13 cellular contexts compared by ENCODE assay signal in the genomic region with DNA sequence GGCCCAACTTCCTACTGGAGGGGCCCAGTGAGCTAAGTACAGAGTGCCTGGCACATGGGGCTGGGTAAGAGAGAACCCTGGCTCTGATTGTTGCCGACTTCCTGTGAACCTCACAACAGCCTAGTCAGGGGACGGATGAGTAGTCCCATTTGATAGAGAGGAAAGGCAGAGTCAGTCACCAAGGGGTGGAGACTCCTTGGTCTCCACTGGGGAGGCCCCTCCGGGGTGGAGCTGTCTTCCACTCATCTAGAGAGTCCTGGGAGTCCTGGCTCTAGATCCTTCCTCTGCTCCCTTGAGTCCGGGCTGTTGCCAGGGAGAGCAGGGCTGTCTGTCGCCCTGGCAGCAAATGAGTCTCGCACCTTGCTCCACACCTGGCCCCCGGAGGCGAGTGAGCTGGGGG. TPM values are rescaled to one million over a fixed set of nuclear protein-coding genes. Genes with fewer than 3 reads are reported as not detected.
DNase-seq lines count a peak whose midpoint lies in the region; ATAC-seq and TF ChIP-seq lines count a peak whose summit lies in the region.
"Had no signal": no experiment of that assay in that cellular context is flagged by ENCODE, and none has a peak within 500 bp of the region (broad histone marks: within the 10 kb centered on the region; RNA-seq: fewer than 3 reads in every experiment).

No MANE protein-coding gene starts in this region.

- H3K27ac Mint-ChIP-seq in activated naive CD4-positive, alpha-beta T cell treated with anti-CD3 and anti-CD28 coated beads, Interleukin-2, amount 50 U/mL, for 72 hours: peak overlapping the region; percentile 50 to 85

- ATAC-seq in activated naive CD4-positive, alpha-beta T cell treated with anti-CD3 and anti-CD28 coated beads, Interleukin-2, amount 50 U/mL, for 72 hours: peak; percentile 65 to 78
- ATAC-seq in gastrocnemius medialis (no peak), psoas muscle (no peak)
- ATAC-seq: left colon had no signal

- CTCF ChIA-PET in HEK293 (lab: Yijun Ruan, JAX): interaction anchor here (0.6 kb wide), 1 partner anchor 22 kb away, joined by 3 read pairs; no protein-coding TSS in a partner anchor

- in situ Hi-C loops in gastrocnemius medialis (cut with MboI; ENCODE audit: low sequenced_read_pairs in 4 of 4): no loop called here

- no peak for TF ChIP-seq CTCF in HEK293 (tag by site-specific recombination; IDR thresholded peaks at IDR 0.05)
- no peak for TF ChIP-seq CTCF in gastrocnemius medialis (IDR thresholded peaks at IDR 0.05 in 4 of 5, conservative IDR thresholded peaks at IDR 0.05 in 1 of 5)
- no peak for TF ChIP-seq CTCF in psoas muscle (IDR thresholded peaks at IDR 0.05)

- POLR2A ChIA-PET in HEK293 (lab: Yijun Ruan, JAX): interaction anchor here (0.5 to 3.9 kb wide), 3 partner anchors 8 to 48 kb away, joined by 3 to 17 read pairs (median 10); a partner anchor contains a TSS

- TF ChIP-seq POLR2A in gastrocnemius medialis (IDR thresholded peaks at IDR 0.05): no peak

- H3K9me3 Mint-ChIP-seq in activated naive CD4-positive, alpha-beta T cell treated with anti-CD3 and anti-CD28 coated beads, Interleukin-2, amount 50 U/mL, for 72 hours: no peaks in the 10 kb centered on the region

- WGBS in psoas muscle, 3 donors: 88 to 95% (median 88%) methylated on average over 8 of the region's 8 CpGs

- H3K9me3 ChIP-seq in HEK293 (ENCODE audit: control insufficient read depth, insufficient read depth, low read depth, low read length) (no peaks in the 10 kb centered on the region), gastrocnemius medialis (no peaks in the 10 kb centered on the region), psoas muscle (no peaks in the 10 kb centered on the region)

- no peak overlapping the region for H3K27ac ChIP-seq in HEK293 (ENCODE audit: extremely low read depth, low read depth, low read length)
- H3K27ac ChIP-seq in gastrocnemius medialis: no peak overlapping the region
- no peak overlapping the region for H3K27ac ChIP-seq in psoas muscle

- H3K36me3 ChIP-seq in HEK293 (ENCODE audit: control insufficient read depth in 2 of 2, insufficient read depth in 1 of 2, low read length in 2 of 2) (peaks cover 16 to 94% of the 10 kb centered on the region in 2 experiments), gastrocnemius medialis (peaks cover 0 to 50% of the 10 kb centered on the region in 2 donors), psoas muscle (ENCODE audit: insufficient read depth in 1 of 2, low read depth in 1 of 2) (peaks cover 0 to 73% of the 10 kb centered on the region in 2 donors)

- no peaks in the 10 kb centered on the region for H3K4me1 ChIP-seq in HEK293 (ENCODE audit: control insufficient read depth, insufficient read depth, low read length)
- peaks cover 14 to 21% of the 10 kb centered on the region in 2 donors for H3K4me1 ChIP-seq in gastrocnemius medialis
- H3K4me1 ChIP-seq in psoas muscle: peaks cover 17% of the 10 kb centered on the region

- H3K27me3 ChIP-seq in gastrocnemius medialis (no peaks in the 10 kb centered on the region), psoas muscle (ENCODE audit: insufficient read depth in 3 of 3, low read length in 2 of 3) (no peaks in the 10 kb centered on the region)

- no peak overlapping the region for H3K4me3 ChIP-seq in HEK293 (ENCODE audit: low read depth, low read length)
- no peak overlapping the region for H3K4me3 ChIP-seq in gastrocnemius medialis
- no peak overlapping the region for H3K4me3 ChIP-seq in psoas muscle

- intact Hi-C loops in gastrocnemius medialis (cut with DNase I; ENCODE audit: low total_unique reads) (no loop called here), psoas muscle (cut with DNase I) (no loop called here)

- DNase-seq in activated CD4-positive, CD25-positive, alpha-beta regulatory T cell treated with anti-CD3 and anti-CD28 coated beads, Interleukin-2, amount 50 U/mL, for 72 hours: peak; percentile 42
- DNase-seq in activated naive CD4-positive, alpha-beta T cell treated with anti-CD3 and anti-CD28 coated beads, Interleukin-2, amount 50 U/mL, for 72 hours (ENCODE audit: low spot score in 2 of 2): peak in 1 of 2 donors; percentile 81
- DNase-seq in stimulated activated CD4-positive, alpha-beta T cell treated with anti-CD3 and anti-CD28 coated beads, Interleukin-2, amount 100 ng/mL, for 24 hours: peak; percentile 67 to 69
- DNase-seq in gastrocnemius medialis (no peak), iPS-NIHi11 (ENCODE audit: low spot score) (no peak), psoas muscle (no peak)
- DNase-seq: DMS153, left colon, MV-4-11, NCI-H748 treated with DMSO at 0.1 percent for 48 hours, trophoblast cell had no signal

- H3K36me3 Mint-ChIP-seq in activated naive CD4-positive, alpha-beta T cell treated with anti-CD3 and anti-CD28 coated beads, Interleukin-2, amount 50 U/mL, for 72 hours: peaks cover 26 to 48% of the 10 kb centered on the region in 2 donors

TF ChIP-seq in HEK293, 187 proteins besides CTCF, POLR2A, EP300 and RAD21:
- TF ChIP-seq IKZF3 (tag by site-specific recombination; IDR thresholded peaks at IDR 0.05): no peak
- peak; percentile 50; the same call in 1 of the 2 replicates for TF ChIP-seq GLIS2 (tag by site-specific recombination; IDR thresholded peaks at IDR 0.05)

RNA-seq across cellular contexts. Expression of a gene that starts 8.0 kb away (rescaled TPM):
- total RNA-seq in activated naive CD4-positive, alpha-beta T cell treated with anti-CD3 and anti-CD28 coated beads, Interleukin-2, amount 50 U/mL, for 72 hours: 100 to 1,000 TPM; 104 to 125 TPM
- total RNA-seq in gastrocnemius medialis: 10 to 100 TPM; 12.7 to 40.5 (median 32.2) TPM
- 10 to 100 TPM; 15.8 to 22.6 (median 19.1) TPM for total RNA-seq in psoas muscle
- polyA plus RNA-seq in psoas muscle: 10 to 100 TPM; 12.3 to 14.6 (median 13.2) TPM

RNA-seq across cellular contexts. Expression of a gene that starts 12.2 kb away (rescaled TPM):
- total RNA-seq in activated naive CD4-positive, alpha-beta T cell treated with anti-CD3 and anti-CD28 coated beads, Interleukin-2, amount 50 U/mL, for 72 hours: 10 to 100 TPM in 1 of 2 donors, 1 to 10 TPM in 1; 4.1 to 11.4 TPM
- total RNA-seq in gastrocnemius medialis (1 to 10 TPM in 2 of 4 donors, under 1 TPM in 1, not detected in 1; 0.63 to 2.0 (median 1.4) TPM), psoas muscle (1 to 10 TPM in 3 of 4 donors, under 1 TPM in 1; 0.88 to 2.6 (median 1.8) TPM)
- 1 to 10 TPM in 1 of 3 donors, under 1 TPM in 2; 0.39 to 3.8 (median 0.48) TPM for polyA plus RNA-seq in psoas muscle

RNA-seq across cellular contexts. Expression of a gene that starts 25.1 kb away (rescaled TPM):
- 1 to 10 TPM; 2.2 to 9.8 TPM for total RNA-seq in activated naive CD4-positive, alpha-beta T cell treated with anti-CD3 and anti-CD28 coated beads, Interleukin-2, amount 50 U/mL, for 72 hours
- total RNA-seq in gastrocnemius medialis: 1 to 10 TPM in 1 of 4 donors, under 1 TPM in 2, not detected in 1; 0.36 to 1.2 (median 0.95) TPM
- under 1 TPM in 1 of 4 donors, not detected in 3; 0.40 TPM for total RNA-seq in psoas muscle
- polyA plus RNA-seq in psoas muscle: under 1 TPM; 0.06 to 0.81 (median 0.09) TPM

RNA-seq across cellular contexts. Expression of a gene that starts 34.0 kb away (rescaled TPM):
- not detected for total RNA-seq in activated naive CD4-positive, alpha-beta T cell treated with anti-CD3 and anti-CD28 coated beads, Interleukin-2, amount 50 U/mL, for 72 hours
- total RNA-seq in gastrocnemius medialis: not detected
- total RNA-seq in psoas muscle: not detected
- not detected for polyA plus RNA-seq in psoas muscle
- total RNA-seq: left colon, omental fat pad had no signal

RNA-seq across cellular contexts. Expression of a gene that starts 39.0 kb away (rescaled TPM):
- total RNA-seq in activated naive CD4-positive, alpha-beta T cell treated with anti-CD3 and anti-CD28 coated beads, Interleukin-2, amount 50 U/mL, for 72 hours: 10 to 100 TPM in 1 of 2 donors, 1 to 10 TPM in 1; 5.5 to 20.2 TPM
- total RNA-seq in gastrocnemius medialis (10 to 100 TPM; 16.3 to 27.5 (median 23.2) TPM), psoas muscle (10 to 100 TPM; 17.7 to 28.4 (median 24.3) TPM)
- 10 to 100 TPM in 2 of 3 donors, 1 to 10 TPM in 1; 8.1 to 20.8 (median 20.1) TPM for polyA plus RNA-seq in psoas muscle

Comparison
In these comparisons a context has a peak if more than half of its experiments do, and no peak if none do; other contexts are left out.
1. DNase-seq: peak in activated CD4-positive, CD25-positive, alpha-beta regulatory T cell treated with anti-CD3 and anti-CD28 coated beads, Interleukin-2, amount 50 U/mL, for 72 hours (single experiment) and stimulated activated CD4-positive, alpha-beta T cell treated with anti-CD3 and anti-CD28 coated beads, Interleukin-2, amount 100 ng/mL, for 24 hours (2 of 2); none in gastrocnemius medialis (0 of 2), iPS-NIHi11 (single experiment) and psoas muscle (0 of 2).
2. ATAC-seq: peak in activated naive CD4-positive, alpha-beta T cell treated with anti-CD3 and anti-CD28 coated beads, Interleukin-2, amount 50 U/mL, for 72 hours (2 of 2); none in gastrocnemius medialis (0 of 2) and psoas muscle (0 of 4).